1 cellular context compared by ENCODE assay signal in the genomic region with DNA sequence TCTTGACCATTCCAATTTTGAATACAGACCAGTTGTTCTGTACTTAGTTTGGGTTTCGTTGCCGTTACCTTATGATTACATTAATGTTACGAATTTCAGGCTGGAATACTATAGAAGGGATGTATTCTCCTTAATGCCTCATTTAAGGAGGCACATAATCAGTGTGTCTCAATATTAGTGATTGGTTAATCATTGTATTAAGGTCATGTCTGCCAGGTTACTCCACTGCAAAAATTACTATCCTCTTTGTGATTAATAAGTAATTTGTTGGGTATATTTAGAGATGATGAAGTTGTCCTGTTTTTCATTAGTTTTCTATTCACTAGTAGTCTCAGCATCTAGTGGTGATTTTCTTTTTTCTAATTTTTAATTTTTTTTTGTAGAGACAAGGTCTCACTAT.
TF ChIP-seq lines count a peak whose summit lies in the region.

No MANE protein-coding gene starts in this region.

TF ChIP-seq in IMR-90, 13 proteins besides CTCF, POLR2A, EP300 and RAD21 (continued from another document):
- TF ChIP-seq ELK1 (IDR thresholded peaks at IDR 0.05; ENCODE audit: borderline replicate concordance, low read depth, low read length) (no peak), SMC3 (IDR thresholded peaks at IDR 0.05; ENCODE audit: low read depth, low read length) (no peak), RFX5 (IDR thresholded peaks at IDR 0.05; ENCODE audit: low read depth, low read length) (no peak), CHD1 (IDR thresholded peaks at IDR 0.05; ENCODE audit: low read depth, low read length) (no peak), MAZ (IDR thresholded peaks at IDR 0.05; ENCODE audit: borderline replicate concordance, low read depth, low read length) (no peak), MXI1 (IDR thresholded peaks at IDR 0.05; ENCODE audit: borderline replicate concordance, low read depth, low read length) (no peak), MAFK (IDR thresholded peaks at IDR 0.05; ENCODE audit: low read depth, low read length) (no peak), RCOR1 (IDR thresholded peaks at IDR 0.05; ENCODE audit: insufficient replicate concordance, low read length) (no peak), NFE2L2 (IDR thresholded peaks at IDR 0.05; ENCODE audit: low read depth, low read length) (no peak), CEBPB (IDR thresholded peaks at IDR 0.05; ENCODE audit: low read depth, low read length) (no peak), FOS (IDR thresholded peaks at IDR 0.05; ENCODE audit: low read depth, low read length) (no peak)
- TF ChIP-seq, protein P1, sequence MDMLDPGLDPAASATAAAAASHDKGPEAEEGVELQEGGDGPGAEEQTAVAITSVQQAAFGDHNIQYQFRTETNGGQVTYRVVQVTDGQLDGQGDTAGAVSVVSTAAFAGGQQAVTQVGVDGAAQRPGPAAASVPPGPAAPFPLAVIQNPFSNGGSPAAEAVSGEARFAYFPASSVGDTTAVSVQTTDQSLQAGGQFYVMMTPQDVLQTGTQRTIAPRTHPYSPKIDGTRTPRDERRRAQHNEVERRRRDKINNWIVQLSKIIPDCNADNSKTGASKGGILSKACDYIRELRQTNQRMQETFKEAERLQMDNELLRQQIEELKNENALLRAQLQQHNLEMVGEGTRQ (IDR thresholded peaks at IDR 0.05; ENCODE audit: low read depth, low read length): no peak
